ENCODE assay signal across 8 cellular contexts in genomic region chr19:18636183-18636968, GRCh38. TPM values are rescaled to one million over a fixed set of nuclear protein-coding genes. Genes with fewer than 3 reads are reported as not detected.
DNase-seq lines count a peak whose midpoint lies in the region; FAIRE-seq and TF ChIP-seq lines count a peak whose summit lies in the region.

No MANE protein-coding gene starts in this region.

- FAIRE-seq in G401.6 (lab: Jason Lieb, UNC) = peak; percentile 95

- H3K27ac ChIP-seq in substantia nigra (ENCODE audit: low read depth, low read length, poor library complexity, severe bottlenecking) = peak overlapping the region; percentile 82

- no peaks in the 10 kb centered on the region for H3K9me3 Mint-ChIP-seq in activated naive CD4-positive, alpha-beta T cell treated with anti-CD3 and anti-CD28 coated beads, Interleukin-2, amount 10 ng/mL, durations not matched to agents 7 days and 5 days

- DNase-seq in HFF-Myc (ENCODE audit: extremely low read depth, low read depth) (no peak), MV-4-11 (lab: John Stamatoyannopoulos, UW) (peak; percentile 98), SK-N-DZ (ENCODE audit: low spot score) (peak; percentile 93), globus pallidus (ENCODE audit: low spot score) (peak; percentile 93), non-pigmented ciliary epithelial cell (ENCODE audit: low read depth) (peak; percentile 83), substantia nigra (lab: John Stamatoyannopoulos, UW) (peak; percentile 55 to 98 (median 93))
- DNase-seq in activated naive CD4-positive, alpha-beta T cell treated with anti-CD3 and anti-CD28 coated beads, Interleukin-2, amount 10 ng/mL, durations not matched to agents 7 days and 5 days = peak; percentile 99

- H3K36me3 Mint-ChIP-seq in activated naive CD4-positive, alpha-beta T cell treated with anti-CD3 and anti-CD28 coated beads, Interleukin-2, amount 10 ng/mL, durations not matched to agents 7 days and 5 days = no peaks in the 10 kb centered on the region

- no peak for TF ChIP-seq CTCF in HFF-Myc (IDR thresholded peaks at IDR 0.05; ENCODE audit: low read depth, low read length, missing control alignments)

- H3K4me3 Mint-ChIP-seq in activated naive CD4-positive, alpha-beta T cell treated with anti-CD3 and anti-CD28 coated beads, Interleukin-2, amount 10 ng/mL, durations not matched to agents 7 days and 5 days = peak overlapping the region; percentile 71

- H3K4me1 Mint-ChIP-seq in activated naive CD4-positive, alpha-beta T cell treated with anti-CD3 and anti-CD28 coated beads, Interleukin-2, amount 10 ng/mL, durations not matched to agents 7 days and 5 days = peaks cover 27% of the 10 kb centered on the region

- H3K27ac Mint-ChIP-seq in activated naive CD4-positive, alpha-beta T cell treated with anti-CD3 and anti-CD28 coated beads, Interleukin-2, amount 10 ng/mL, durations not matched to agents 7 days and 5 days = peak overlapping the region; percentile 88

- peaks cover 26% of the 10 kb centered on the region for H3K27me3 Mint-ChIP-seq in activated naive CD4-positive, alpha-beta T cell treated with anti-CD3 and anti-CD28 coated beads, Interleukin-2, amount 10 ng/mL, durations not matched to agents 7 days and 5 days

- CTCF ChIA-PET in activated naive CD4-positive, alpha-beta T cell treated with anti-CD3 and anti-CD28 coated beads, Interleukin-2, amount 10 ng/mL, durations not matched to agents 7 days and 5 days (lab: Charles Lee) = no interaction called here

- peak overlapping the region; percentile 51 for H3K4me3 ChIP-seq in HFF-Myc (replicated peaks; ENCODE audit: low read depth, low read length)

RNA-seq across cellular contexts. Expression of gene KLHL26, which starts 0.5 kb away (rescaled TPM):
- 3.0 and 6.1 TPM in 2 replicates for polyA plus RNA-seq in SK-N-DZ (2014; cell fraction: cytosol; rRNA removed)
- polyA plus RNA-seq in SK-N-DZ (2014; cell fraction: nucleus; rRNA removed) = 1.6 and 2.7 TPM in 2 replicates

RNA-seq across cellular contexts. Expression of gene TMEM59L, which starts 23.7 kb away (rescaled TPM):
- polyA plus RNA-seq in SK-N-DZ (2014; cell fraction: cytosol; rRNA removed) = 8.1 and 9.2 TPM in 2 replicates
- polyA plus RNA-seq in SK-N-DZ (2014; cell fraction: nucleus; rRNA removed) = 35.4 and 50.9 TPM in 2 replicates

RNA-seq across cellular contexts. Expression of gene CRLF1, which starts 29.8 kb away (rescaled TPM):
- polyA plus RNA-seq in SK-N-DZ (2014; cell fraction: cytosol; rRNA removed) = 10.9 and 26.9 TPM in 2 replicates
- polyA plus RNA-seq in SK-N-DZ (2014; cell fraction: nucleus; rRNA removed) = 5.0 and 5.3 TPM in 2 replicates

RNA-seq across cellular contexts. Expression of gene CRTC1, which starts 47.1 kb away (rescaled TPM):
- polyA plus RNA-seq in SK-N-DZ (2014; cell fraction: cytosol; rRNA removed) = 1.8 and 2.4 TPM in 2 replicates
- polyA plus RNA-seq in SK-N-DZ (2014; cell fraction: nucleus; rRNA removed) = 9.7 and 10.7 TPM in 2 replicates

RNA-seq across cellular contexts. Expression of gene REX1BD, which starts 47.8 kb away (rescaled TPM):
- polyA plus RNA-seq in SK-N-DZ (2014; cell fraction: cytosol; rRNA removed) = 112 and 138 TPM in 2 replicates
- 476 and 597 TPM in 2 replicates for polyA plus RNA-seq in SK-N-DZ (2014; cell fraction: nucleus; rRNA removed)
